ENCODE assay signal across 1 cellular context in genomic region chr6:125923371-125923877, GRCh38.
TF ChIP-seq lines count a peak whose summit lies in the region.

No MANE protein-coding gene starts in this region.

TF ChIP-seq in K562, 482 proteins besides CTCF, POLR2A, EP300 and RAD21 (continued from another document and continues in another):
- no peak for TF ChIP-seq SREBF2 (CRISPR knock-in tag; IDR thresholded peaks at IDR 0.05)
- TF ChIP-seq HCFC1 (IDR thresholded peaks at IDR 0.05; ENCODE audit: low read depth, low read length): no peak
- peak; percentile 93 for TF ChIP-seq ATF3 (IDR thresholded peaks at IDR 0.05)
- no peak for TF ChIP-seq ATF3 (CRISPR knock-in tag; conservative IDR thresholded peaks at IDR 0.05)
- no peak for TF ChIP-seq ZNF146 (CRISPR knock-in tag; IDR thresholded peaks at IDR 0.05; ENCODE audit: unreplicated experiment)
- TF ChIP-seq TAF9B (IDR thresholded peaks at IDR 0.05; ENCODE audit: partially characterized antibody): no peak
- TF ChIP-seq ZNF431 (CRISPR knock-in tag; IDR thresholded peaks at IDR 0.05): no peak
- peak; percentile 59; the same call in 1 of the 2 replicates for TF ChIP-seq ARID1B (IDR thresholded peaks at IDR 0.05)
- TF ChIP-seq SMARCE1 (IDR thresholded peaks at IDR 0.05): 0 out of 2 replicates have a peak, but pooled peaks have one; percentile 27
- no peak for TF ChIP-seq MXI1 (IDR thresholded peaks at IDR 0.05; ENCODE audit: low read depth, low read length)
- TF ChIP-seq ZNF518B (CRISPR knock-in tag; IDR thresholded peaks at IDR 0.05): no peak
- peak; percentile 53; the same call in 1 of the 2 replicates for TF ChIP-seq MAFK (IDR thresholded peaks at IDR 0.05; ENCODE audit: low read length)
- TF ChIP-seq ZNF740 (CRISPR knock-in tag; IDR thresholded peaks at IDR 0.05): no peak
- TF ChIP-seq ZNF740 (tag; IDR thresholded peaks at IDR 0.05): no peak
- TF ChIP-seq CBFA2T3 (IDR thresholded peaks at IDR 0.05): peak; percentile 32; the same call in 1 of the 2 replicates
- no peak for TF ChIP-seq THRB (CRISPR knock-in tag; conservative IDR thresholded peaks at IDR 0.05)
- TF ChIP-seq ZNF384 (IDR thresholded peaks at IDR 0.05; ENCODE audit: low read depth, low read length): peak; percentile 69; the same call in 1 of the 2 replicates
- TF ChIP-seq ARNT (IDR thresholded peaks at IDR 0.05): no peak
- peak; percentile 58; the same call in 1 of the 2 replicates for TF ChIP-seq LEF1 (IDR thresholded peaks at IDR 0.05)
- TF ChIP-seq HNRNPK (IDR thresholded peaks at IDR 0.05; ENCODE audit: low read depth, low read length, poor library complexity, severe bottlenecking): no peak
- TF ChIP-seq MCM5 (IDR thresholded peaks at IDR 0.05; ENCODE audit: low read depth): no peak
- TF ChIP-seq KLF6 (CRISPR knock-in tag; IDR thresholded peaks at IDR 0.05; ENCODE audit: borderline replicate concordance): no peak
- TF ChIP-seq HSF4 (CRISPR knock-in tag; IDR thresholded peaks at IDR 0.05; ENCODE audit: borderline replicate concordance): no peak
- TF ChIP-seq NR4A1 (CRISPR knock-in tag; IDR thresholded peaks at IDR 0.05): no peak
- peak; percentile 35; the same call in 1 of the 2 replicates for TF ChIP-seq NR4A1 (tag; IDR thresholded peaks at IDR 0.05)
- peak; percentile 14; the same call in 1 of the 2 replicates for TF ChIP-seq MECOM (CRISPR knock-in tag; IDR thresholded peaks at IDR 0.05)
- no peak for TF ChIP-seq ELF2 (CRISPR knock-in tag; IDR thresholded peaks at IDR 0.05)
- peak; percentile 77; the same call in 1 of the 2 replicates for TF ChIP-seq ZNF589 (CRISPR knock-in tag; IDR thresholded peaks at IDR 0.05; ENCODE audit: low read depth)
- TF ChIP-seq ATF1 (CRISPR knock-in tag; IDR thresholded peaks at IDR 0.05): no peak
- TF ChIP-seq ATF1 (tag; IDR thresholded peaks at IDR 0.05): peak; percentile 32; the same call in 1 of the 2 replicates
- TF ChIP-seq, protein P1, sequence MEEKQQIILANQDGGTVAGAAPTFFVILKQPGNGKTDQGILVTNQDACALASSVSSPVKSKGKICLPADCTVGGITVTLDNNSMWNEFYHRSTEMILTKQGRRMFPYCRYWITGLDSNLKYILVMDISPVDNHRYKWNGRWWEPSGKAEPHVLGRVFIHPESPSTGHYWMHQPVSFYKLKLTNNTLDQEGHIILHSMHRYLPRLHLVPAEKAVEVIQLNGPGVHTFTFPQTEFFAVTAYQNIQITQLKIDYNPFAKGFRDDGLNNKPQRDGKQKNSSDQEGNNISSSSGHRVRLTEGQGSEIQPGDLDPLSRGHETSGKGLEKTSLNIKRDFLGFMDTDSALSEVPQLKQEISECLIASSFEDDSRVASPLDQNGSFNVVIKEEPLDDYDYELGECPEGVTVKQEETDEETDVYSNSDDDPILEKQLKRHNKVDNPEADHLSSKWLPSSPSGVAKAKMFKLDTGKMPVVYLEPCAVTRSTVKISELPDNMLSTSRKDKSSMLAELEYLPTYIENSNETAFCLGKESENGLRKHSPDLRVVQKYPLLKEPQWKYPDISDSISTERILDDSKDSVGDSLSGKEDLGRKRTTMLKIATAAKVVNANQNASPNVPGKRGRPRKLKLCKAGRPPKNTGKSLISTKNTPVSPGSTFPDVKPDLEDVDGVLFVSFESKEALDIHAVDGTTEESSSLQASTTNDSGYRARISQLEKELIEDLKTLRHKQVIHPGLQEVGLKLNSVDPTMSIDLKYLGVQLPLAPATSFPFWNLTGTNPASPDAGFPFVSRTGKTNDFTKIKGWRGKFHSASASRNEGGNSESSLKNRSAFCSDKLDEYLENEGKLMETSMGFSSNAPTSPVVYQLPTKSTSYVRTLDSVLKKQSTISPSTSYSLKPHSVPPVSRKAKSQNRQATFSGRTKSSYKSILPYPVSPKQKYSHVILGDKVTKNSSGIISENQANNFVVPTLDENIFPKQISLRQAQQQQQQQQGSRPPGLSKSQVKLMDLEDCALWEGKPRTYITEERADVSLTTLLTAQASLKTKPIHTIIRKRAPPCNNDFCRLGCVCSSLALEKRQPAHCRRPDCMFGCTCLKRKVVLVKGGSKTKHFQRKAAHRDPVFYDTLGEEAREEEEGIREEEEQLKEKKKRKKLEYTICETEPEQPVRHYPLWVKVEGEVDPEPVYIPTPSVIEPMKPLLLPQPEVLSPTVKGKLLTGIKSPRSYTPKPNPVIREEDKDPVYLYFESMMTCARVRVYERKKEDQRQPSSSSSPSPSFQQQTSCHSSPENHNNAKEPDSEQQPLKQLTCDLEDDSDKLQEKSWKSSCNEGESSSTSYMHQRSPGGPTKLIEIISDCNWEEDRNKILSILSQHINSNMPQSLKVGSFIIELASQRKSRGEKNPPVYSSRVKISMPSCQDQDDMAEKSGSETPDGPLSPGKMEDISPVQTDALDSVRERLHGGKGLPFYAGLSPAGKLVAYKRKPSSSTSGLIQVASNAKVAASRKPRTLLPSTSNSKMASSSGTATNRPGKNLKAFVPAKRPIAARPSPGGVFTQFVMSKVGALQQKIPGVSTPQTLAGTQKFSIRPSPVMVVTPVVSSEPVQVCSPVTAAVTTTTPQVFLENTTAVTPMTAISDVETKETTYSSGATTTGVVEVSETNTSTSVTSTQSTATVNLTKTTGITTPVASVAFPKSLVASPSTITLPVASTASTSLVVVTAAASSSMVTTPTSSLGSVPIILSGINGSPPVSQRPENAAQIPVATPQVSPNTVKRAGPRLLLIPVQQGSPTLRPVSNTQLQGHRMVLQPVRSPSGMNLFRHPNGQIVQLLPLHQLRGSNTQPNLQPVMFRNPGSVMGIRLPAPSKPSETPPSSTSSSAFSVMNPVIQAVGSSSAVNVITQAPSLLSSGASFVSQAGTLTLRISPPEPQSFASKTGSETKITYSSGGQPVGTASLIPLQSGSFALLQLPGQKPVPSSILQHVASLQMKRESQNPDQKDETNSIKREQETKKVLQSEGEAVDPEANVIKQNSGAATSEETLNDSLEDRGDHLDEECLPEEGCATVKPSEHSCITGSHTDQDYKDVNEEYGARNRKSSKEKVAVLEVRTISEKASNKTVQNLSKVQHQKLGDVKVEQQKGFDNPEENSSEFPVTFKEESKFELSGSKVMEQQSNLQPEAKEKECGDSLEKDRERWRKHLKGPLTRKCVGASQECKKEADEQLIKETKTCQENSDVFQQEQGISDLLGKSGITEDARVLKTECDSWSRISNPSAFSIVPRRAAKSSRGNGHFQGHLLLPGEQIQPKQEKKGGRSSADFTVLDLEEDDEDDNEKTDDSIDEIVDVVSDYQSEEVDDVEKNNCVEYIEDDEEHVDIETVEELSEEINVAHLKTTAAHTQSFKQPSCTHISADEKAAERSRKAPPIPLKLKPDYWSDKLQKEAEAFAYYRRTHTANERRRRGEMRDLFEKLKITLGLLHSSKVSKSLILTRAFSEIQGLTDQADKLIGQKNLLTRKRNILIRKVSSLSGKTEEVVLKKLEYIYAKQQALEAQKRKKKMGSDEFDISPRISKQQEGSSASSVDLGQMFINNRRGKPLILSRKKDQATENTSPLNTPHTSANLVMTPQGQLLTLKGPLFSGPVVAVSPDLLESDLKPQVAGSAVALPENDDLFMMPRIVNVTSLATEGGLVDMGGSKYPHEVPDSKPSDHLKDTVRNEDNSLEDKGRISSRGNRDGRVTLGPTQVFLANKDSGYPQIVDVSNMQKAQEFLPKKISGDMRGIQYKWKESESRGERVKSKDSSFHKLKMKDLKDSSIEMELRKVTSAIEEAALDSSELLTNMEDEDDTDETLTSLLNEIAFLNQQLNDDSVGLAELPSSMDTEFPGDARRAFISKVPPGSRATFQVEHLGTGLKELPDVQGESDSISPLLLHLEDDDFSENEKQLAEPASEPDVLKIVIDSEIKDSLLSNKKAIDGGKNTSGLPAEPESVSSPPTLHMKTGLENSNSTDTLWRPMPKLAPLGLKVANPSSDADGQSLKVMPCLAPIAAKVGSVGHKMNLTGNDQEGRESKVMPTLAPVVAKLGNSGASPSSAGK (IDR thresholded peaks at IDR 0.05): 0 out of 2 replicates have a peak, but pooled peaks have one; percentile 5
- TF ChIP-seq ZNF407 (IDR thresholded peaks at IDR 0.05; ENCODE audit: low read depth): no peak
